ENCODE assay signal across 1 cellular context in genomic region chr10:125145636-125146035, GRCh38.
TF ChIP-seq lines count a peak whose summit lies in the region.

No MANE protein-coding gene starts in this region.

TF ChIP-seq in HEK293T, 16 proteins besides CTCF, POLR2A, EP300 and RAD21:
- no peak for TF ChIP-seq TARDBP (IDR thresholded peaks at IDR 0.05)
- TF ChIP-seq CTBP1 (IDR thresholded peaks at IDR 0.05; ENCODE audit: borderline replicate concordance) = no peak
- TF ChIP-seq NFRKB (IDR thresholded peaks at IDR 0.05) = no peak
- TF ChIP-seq ARNT (IDR thresholded peaks at IDR 0.05) = no peak
- no peak for TF ChIP-seq SP1 (IDR thresholded peaks at IDR 0.05)
- no peak for TF ChIP-seq FOXK2 (IDR thresholded peaks at IDR 0.05)
TF ChIP-seq in HEK293T: peak in this region for 0.
